In the genomic region with DNA sequence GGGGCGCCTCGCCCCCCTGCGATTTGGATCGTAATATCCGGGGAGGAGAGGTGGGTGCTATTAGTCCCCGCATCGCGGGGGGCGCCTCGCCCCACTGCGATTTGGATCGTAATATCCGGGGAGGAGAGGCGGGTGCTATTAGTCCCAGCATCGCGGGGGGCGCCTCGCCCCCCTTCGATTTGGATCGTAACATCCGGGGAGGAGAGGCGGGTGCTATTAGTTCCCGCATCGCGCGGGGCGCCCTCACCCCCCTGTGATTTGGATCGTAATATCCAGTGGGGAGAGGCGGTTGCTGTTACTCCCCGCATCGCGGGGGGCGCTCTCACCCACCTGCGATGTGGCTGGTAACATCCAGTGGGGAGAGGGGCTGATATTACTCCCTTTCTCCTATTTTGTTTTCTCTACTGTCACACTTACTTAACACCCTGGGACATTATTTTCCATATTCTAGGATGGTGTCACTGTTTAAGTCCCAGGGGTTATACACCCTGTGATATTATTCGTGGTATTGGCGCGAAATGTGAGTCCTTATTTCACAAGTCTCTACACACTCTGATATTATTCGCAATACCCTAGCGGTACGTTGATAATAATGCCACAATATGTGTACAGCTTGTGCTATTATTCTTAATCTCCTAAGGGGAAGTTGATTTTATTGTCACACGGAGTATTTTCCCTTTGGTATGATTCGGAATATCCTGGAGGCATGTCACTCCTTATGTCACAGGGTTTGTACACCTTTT, we compare ENCODE assay signal across 9 cellular contexts. TPM values are rescaled to one million over a fixed set of nuclear protein-coding genes. Genes with fewer than 3 reads are reported as not detected.
A peak's percentile ranks its signal among the peaks of the same experiment; 100 is the strongest.
DNase-seq lines count a peak whose midpoint lies in the region; ATAC-seq, FAIRE-seq and TF ChIP-seq lines count a peak whose summit lies in the region.
"Had no signal": no experiment of that assay in that cellular context is flagged by ENCODE, and none has a peak within 500 bp of the region (broad histone marks: within the 10 kb centered on the region; RNA-seq: fewer than 3 reads in every experiment).

No MANE protein-coding gene starts in this region.

- ATAC-seq in K562 (peak; percentile 67; the same call in 2 of the 3 replicates), GM19463 (IDR thresholded peaks at IDR 0.05; ENCODE audit: unreplicated experiment) (no peak)

- no peak overlapping the region for H3K27ac ChIP-seq in SK-N-MC
- no peak overlapping the region for H3K27ac ChIP-seq in K562 (ENCODE audit: extremely low read depth, low read depth, low read length)
- H3K27ac ChIP-seq in neural progenitor cell = no peak overlapping the region
- H3K27ac ChIP-seq: thoracic aorta had no signal

- in situ Hi-C loops in K562 (cut with MboI) = no loop called here

- no peak for TF ChIP-seq RAD21 in K562 (CRISPR knock-in tag; conservative IDR thresholded peaks at IDR 0.05 in 1 of 2, IDR thresholded peaks at IDR 0.05 in 1 of 2)

- peaks cover 14% of the 10 kb centered on the region for H3K27me3 Mint-ChIP-seq in T-helper 2 cell treated with Interferon-gamma antibody and Interleukin-4, amounts not matched to agents 5 μg/mL and 100 μg/mL, for 36 hours (ENCODE audit: low read depth)
- peaks cover 5% of the 10 kb centered on the region for H3K27me3 Mint-ChIP-seq in neural progenitor cell (ENCODE audit: insufficient read depth, low read depth)

- H3K9ac ChIP-seq in SK-N-MC (ENCODE audit: insufficient read length) = peak overlapping the region; percentile 26
- no peak overlapping the region for H3K9ac ChIP-seq in K562 (ENCODE audit: insufficient read depth in 1 of 2, low read depth in 2 of 2, low read length in 2 of 2)
- no peak overlapping the region for H3K9ac ChIP-seq in neural progenitor cell

- H3K4me1 ChIP-seq in K562 (replicated peaks in 1 of 2; ENCODE audit: control insufficient read depth in 2 of 2, insufficient read depth in 2 of 2, low read length in 2 of 2) (peaks cover 0 to 6% of the 10 kb centered on the region in 2 experiments; a peak in 1 of 5 replicates), neural progenitor cell (peaks cover 11% of the 10 kb centered on the region)

- no peak overlapping the region for H3K27ac Mint-ChIP-seq in T-helper 2 cell treated with Interferon-gamma antibody and Interleukin-4, amounts not matched to agents 5 μg/mL and 100 μg/mL, for 36 hours
- H3K27ac Mint-ChIP-seq in neural progenitor cell = no peak overlapping the region

- H2AFZ ChIP-seq in K562 (ENCODE audit: low read depth, low read length) (no peak overlapping the region), neural progenitor cell (replicated peaks) (no peak overlapping the region)

- H3K36me3 ChIP-seq in SK-N-MC (ENCODE audit: insufficient read depth, low read length) (no peaks in the 10 kb centered on the region), K562 (ENCODE audit: control insufficient read depth, insufficient read depth, low read length) (no peaks in the 10 kb centered on the region), neural progenitor cell (no peaks in the 10 kb centered on the region)
- H3K36me3 ChIP-seq: thoracic aorta had no signal

- peaks cover 13% of the 10 kb centered on the region for H3K4me1 Mint-ChIP-seq in T-helper 2 cell treated with Interferon-gamma antibody and Interleukin-4, amounts not matched to agents 5 μg/mL and 100 μg/mL, for 36 hours (ENCODE audit: low read depth)
- peaks cover 9% of the 10 kb centered on the region for H3K4me1 Mint-ChIP-seq in neural progenitor cell

- no TSS peak for BruUV-seq in K562 (replicated peaks; lab: Mats Ljungman, UMichigan)

- H3K79me2 ChIP-seq in K562 (ENCODE audit: control insufficient read depth, insufficient read depth, low read length) (no peaks in the 10 kb centered on the region), neural progenitor cell (ENCODE audit: low read depth) (no peaks in the 10 kb centered on the region)

- no peaks in the 10 kb centered on the region for H3K9me3 Mint-ChIP-seq in T-helper 2 cell treated with Interferon-gamma antibody and Interleukin-4, amounts not matched to agents 5 μg/mL and 100 μg/mL, for 36 hours
- peaks cover 7% of the 10 kb centered on the region for H3K9me3 Mint-ChIP-seq in neural progenitor cell

- peak overlapping the region; percentile 76 for H3K4me3 ChIP-seq in SK-N-MC
- no peak overlapping the region for H3K4me3 ChIP-seq in K562
- peak overlapping the region; percentile 47 for H3K4me3 ChIP-seq in neural progenitor cell
- H3K4me3 ChIP-seq: thoracic aorta had no signal

- FAIRE-seq in K562 (lab: Jason Lieb, UNC) = no peak

- H3K9me3 ChIP-seq in SK-N-MC (ENCODE audit: low read depth, low read length) (no peaks in the 10 kb centered on the region), K562 (replicated peaks; ENCODE audit: control insufficient read depth, insufficient read depth, low read depth, low read length) (no peaks in the 10 kb centered on the region), neural progenitor cell (ENCODE audit: low read depth) (no peaks in the 10 kb centered on the region)
- H3K9me3 ChIP-seq: thoracic aorta had no signal

- WGBS in K562 (ENCODE audit: insufficient coverage, low coverage, missing lambda C conversion rate) = 31% methylated on average over 23 of the region's 42 CpGs

- no peaks in the 10 kb centered on the region for H4K20me1 ChIP-seq in K562 (replicated peaks; ENCODE audit: control insufficient read depth, insufficient read depth, low read length)
- H4K20me1 ChIP-seq in neural progenitor cell (ENCODE audit: low read depth) = no peaks in the 10 kb centered on the region

- CTCF ChIA-PET in K562 (lab: Yijun Ruan, JAX; ENCODE audit: low intra/inter-chr PET ratio) = no interaction called here

- intact Hi-C loops in K562 (cut with micrococcal nuclease) = no loop called here

- no peak overlapping the region for H3K4me2 ChIP-seq in K562 (ENCODE audit: insufficient read depth, low read length)
- peak overlapping the region; percentile 74 for H3K4me2 ChIP-seq in neural progenitor cell

- DNase-seq in T-helper 2 cell (peak; percentile 13 to 57 (median 29)), SK-N-MC (ENCODE audit: low read depth, low spot score) (no peak), K562 (ENCODE audit: extremely low read depth in 1 of 4, low spot score in 3 of 4) (peak; percentile 13 to 42 (median 30)), neural progenitor cell (ENCODE audit: low spot score) (peak; percentile 58), SK-N-DZ (ENCODE audit: low spot score) (no peak), Ammon's horn (ENCODE audit: low spot score) (no peak)
- no peak for DNase-seq in T-helper 2 cell treated with Interferon-gamma antibody and Interleukin-4, amounts not matched to agents 5 μg/mL and 100 μg/mL, for 36 hours (ENCODE audit: low spot score)

- TF ChIP-seq EP300 in K562 (IDR thresholded peaks at IDR 0.05; ENCODE audit: low read length) = no peak

- H3K4me3 Mint-ChIP-seq in T-helper 2 cell treated with Interferon-gamma antibody and Interleukin-4, amounts not matched to agents 5 μg/mL and 100 μg/mL, for 36 hours = no peak overlapping the region
- H3K4me3 Mint-ChIP-seq in neural progenitor cell = no peak overlapping the region

- TF ChIP-seq POLR2A in K562 (conservative IDR thresholded peaks at IDR 0.05) = no peak

- POLR2A ChIA-PET in K562 (lab: Yijun Ruan, JAX) = no interaction called here

- TF ChIP-seq CTCF in K562 (IDR thresholded peaks at IDR 0.05 in 2 of 3, conservative IDR thresholded peaks at IDR 0.05 in 1 of 3; ENCODE audit: insufficient read depth in 2 of 3, low read depth in 1 of 3, low read length in 3 of 3) (peak; percentile 35 to 67 (median 50)), neural progenitor cell (IDR thresholded peaks at IDR 0.05) (peak; percentile 48)

- H3F3A ChIP-seq in neural progenitor cell (ENCODE audit: low read depth) = peaks cover 5% of the 10 kb centered on the region

- no peaks in the 10 kb centered on the region for H3K36me3 Mint-ChIP-seq in T-helper 2 cell treated with Interferon-gamma antibody and Interleukin-4, amounts not matched to agents 5 μg/mL and 100 μg/mL, for 36 hours (ENCODE audit: low read depth)
- H3K36me3 Mint-ChIP-seq in neural progenitor cell = no peaks in the 10 kb centered on the region

- no peaks in the 10 kb centered on the region for H3K9me1 ChIP-seq in K562 (ENCODE audit: control insufficient read depth, insufficient read depth, low read length)

- H3K27me3 ChIP-seq in K562 (ENCODE audit: control insufficient read depth in 2 of 2, insufficient read depth in 2 of 2, low read length in 2 of 2) (peaks cover 3 to 16% of the 10 kb centered on the region in 2 experiments; a peak in 3 of 5 replicates), neural progenitor cell (no peaks in the 10 kb centered on the region)

TF ChIP-seq in K562, 482 proteins besides CTCF, POLR2A, EP300 and RAD21 (continues in another document):
- TF ChIP-seq, protein P1, sequence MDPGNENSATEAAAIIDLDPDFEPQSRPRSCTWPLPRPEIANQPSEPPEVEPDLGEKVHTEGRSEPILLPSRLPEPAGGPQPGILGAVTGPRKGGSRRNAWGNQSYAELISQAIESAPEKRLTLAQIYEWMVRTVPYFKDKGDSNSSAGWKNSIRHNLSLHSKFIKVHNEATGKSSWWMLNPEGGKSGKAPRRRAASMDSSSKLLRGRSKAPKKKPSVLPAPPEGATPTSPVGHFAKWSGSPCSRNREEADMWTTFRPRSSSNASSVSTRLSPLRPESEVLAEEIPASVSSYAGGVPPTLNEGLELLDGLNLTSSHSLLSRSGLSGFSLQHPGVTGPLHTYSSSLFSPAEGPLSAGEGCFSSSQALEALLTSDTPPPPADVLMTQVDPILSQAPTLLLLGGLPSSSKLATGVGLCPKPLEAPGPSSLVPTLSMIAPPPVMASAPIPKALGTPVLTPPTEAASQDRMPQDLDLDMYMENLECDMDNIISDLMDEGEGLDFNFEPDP (CRISPR knock-in tag; IDR thresholded peaks at IDR 0.05) = no peak
- no peak for TF ChIP-seq ZNF282 (CRISPR knock-in tag; IDR thresholded peaks at IDR 0.05)

RNA-seq across cellular contexts. Expression of a gene that starts 57.8 kb away (rescaled TPM):
- not detected in 2 replicates for total RNA-seq in K562 (2011; cell fraction: chromatin; rRNA removed; ENCODE audit: low replicate concordance)
- total RNA-seq in K562 (2011; cell fraction: nucleolus; rRNA removed) = not detected in 2 replicates
- not detected in 2 replicates for total RNA-seq in K562 (2011; cell fraction: nucleoplasm; rRNA removed)
- total RNA-seq in K562 (2014; rRNA removed) (not detected in 2 replicates), K562 (2014; rRNA removed; fragmentation: Illumina TruSeq; extraction: Trizol) (not detected in 2 replicates), K562 (2015; rRNA removed; fragmentation: Illumina TruSeq; extraction: Trizol) (not detected in 2 replicates), K562 (2021) (not detected in 2 replicates), neural progenitor cell (ENCODE audit: low replicate concordance) (not detected in 2 replicates)
- polyA plus RNA-seq in K562 (2011; rRNA removed) (not detected in 2 replicates), K562 (2014; fragmentation: Illumina TruSeq; extraction: Trizol) (not detected in 2 replicates), K562 (2014; fragmentation: Nextera tagmentation; extraction: Ambion mirVana) (not detected), K562 (2014; rRNA removed) (not detected in 2 replicates)
- not detected in 2 replicates for polyA plus RNA-seq in K562 (2011; cell fraction: cytosol; rRNA removed)
- not detected in 2 replicates for polyA plus RNA-seq in K562 (2011; cell fraction: nucleus; rRNA removed)
- polyA plus RNA-seq in K562 (2012) = not detected in 2 replicates
- polyA minus RNA-seq in K562 (2011; rRNA and poly(A)+ RNA removed) = not detected in 2 replicates
- not detected in 2 replicates for polyA minus RNA-seq in K562 (2011; cell fraction: cytosol; rRNA and poly(A)+ RNA removed)
- not detected in 2 replicates for polyA minus RNA-seq in K562 (2011; cell fraction: nucleus; rRNA and poly(A)+ RNA removed)
- polyA plus RNA-seq in SK-N-DZ (2014; cell fraction: cytosol; rRNA removed) = not detected in 2 replicates
- polyA plus RNA-seq in SK-N-DZ (2014; cell fraction: nucleus; rRNA removed) = not detected in 2 replicates
- total RNA-seq: thoracic aorta had no signal

Comparison
In these comparisons a context has a peak if more than half of its experiments do, and no peak if none do; other contexts are left out.
1. DNase-seq: peak in T-helper 2 cell (5 of 5), K562 (4 of 4) and neural progenitor cell (single experiment); none in T-helper 2 cell treated with Interferon-gamma antibody and Interleukin-4, amounts not matched to agents 5 μg/mL and 100 μg/mL, for 36 hours (single experiment), SK-N-MC (single experiment), SK-N-DZ (single experiment) and Ammon's horn (single experiment).